In the genomic region with DNA sequence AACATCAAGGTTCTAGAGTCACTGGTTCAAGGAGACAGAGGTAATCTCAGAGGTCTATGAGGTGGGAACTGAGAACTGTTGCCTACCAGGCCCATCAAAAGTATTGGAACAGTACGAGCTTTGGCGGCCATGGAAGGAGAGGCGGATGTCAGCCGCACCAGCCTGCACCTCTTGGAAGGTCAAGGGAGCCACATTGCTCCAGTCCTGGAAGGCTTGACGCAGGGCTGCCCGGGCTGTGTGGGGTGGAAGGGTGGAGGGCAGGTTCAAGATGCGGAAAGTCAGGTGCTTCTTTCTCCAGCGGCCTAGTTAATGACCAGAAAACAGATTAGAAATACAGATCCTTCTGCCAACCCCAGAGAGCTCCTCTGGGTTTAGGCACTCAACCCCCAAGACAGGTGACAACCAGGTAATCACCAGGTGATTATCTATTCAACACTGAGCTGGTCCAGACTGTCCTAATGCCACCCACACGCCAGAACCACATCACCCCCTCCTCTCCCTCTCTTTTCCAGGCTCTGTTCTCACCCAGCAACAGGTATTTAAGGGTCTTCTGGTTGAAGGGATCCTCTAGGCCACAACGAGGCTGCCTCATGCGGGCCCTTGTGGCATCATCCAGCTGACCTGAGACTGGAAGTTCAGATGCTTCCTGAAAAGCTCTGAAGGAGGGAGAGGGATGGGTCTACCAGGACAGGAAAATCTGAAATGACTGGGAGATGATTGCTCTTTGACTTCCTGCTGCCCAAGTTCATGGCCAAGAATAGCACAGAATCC, we compare ENCODE assay signal across 24 cellular contexts. TPM values are rescaled to one million over a fixed set of nuclear protein-coding genes. Genes with fewer than 3 reads are reported as not detected.
"Had no signal": no experiment of that assay in that cellular context is flagged by ENCODE, and none has a peak within 500 bp of the region (broad histone marks: within the 10 kb centered on the region; RNA-seq: fewer than 3 reads in every experiment).

No MANE protein-coding gene starts in this region.

- H3K9me3 Mint-ChIP-seq: activated naive CD4-positive, alpha-beta T cell treated with anti-CD3 and anti-CD28 coated beads, Interleukin-2, amount 50 U/mL, for 24 hours; natural killer cell treated with Interleukin-12 subunit alpha and Interleukin-12 subunit beta and Interleukin-15 and Interleukin-18, amount 100 ng/mL, for 72 hours had no signal

- DNase-seq: activated CD4-positive, alpha-beta T cell treated with anti-CD3 and anti-CD28 coated beads for 4 hours; activated CD4-positive, alpha-beta T cell treated with anti-CD3 and anti-CD28 coated beads, Interleukin-2, amount 50 U/mL, for 48 hours; activated CD4-positive, CD25-positive, alpha-beta regulatory T cell; activated gamma-delta T cell; activated T-cell treated with anti-CD3 and anti-CD28 coated beads, Interleukin-2, amount 50 U/mL, for 48 hours; caudate nucleus; dermis blood vessel endothelial cell; effector memory CD4-positive, alpha-beta T cell; gastrocnemius medialis; hypothalamus; left ventricle myocardium superior; mammary epithelial cell; spleen; stimulated activated CD4-positive, alpha-beta T cell treated with anti-CD3 and anti-CD28 coated beads, Interleukin-4, amount 100 ng/mL, for 1 hour; stimulated activated naive CD4-positive, alpha-beta T cell treated with Interleukin-2 at 50 U/mL for 16 hours; T-helper 17 cell had no signal

- H3K27me3 ChIP-seq: neutrophil, ovary, spleen had no signal

- H3K27me3 Mint-ChIP-seq: activated naive CD4-positive, alpha-beta T cell treated with anti-CD3 and anti-CD28 coated beads, Interleukin-2, amount 50 U/mL, for 24 hours; T-helper 17 cell had no signal

- H3K4me3 Mint-ChIP-seq: activated naive CD4-positive, alpha-beta T cell treated with anti-CD3 and anti-CD28 coated beads, Interleukin-2, amount 50 U/mL, for 24 hours; natural killer cell treated with Interleukin-12 subunit alpha and Interleukin-12 subunit beta and Interleukin-15 and Interleukin-18, amount 100 ng/mL, for 72 hours; T-helper 17 cell had no signal

- ATAC-seq: esophagus mucosa; gastrocnemius medialis; left ventricle myocardium superior; natural killer cell treated with Interleukin-12 subunit alpha and Interleukin-12 subunit beta and Interleukin-15 and Interleukin-18, amount 100 ng/mL, for 72 hours; T-helper 17 cell had no signal

- H3K9me3 ChIP-seq: gastrocnemius medialis, neutrophil, ovary, prostate gland, spleen, tibial artery had no signal

- H3K36me3 Mint-ChIP-seq: activated naive CD4-positive, alpha-beta T cell treated with anti-CD3 and anti-CD28 coated beads, Interleukin-2, amount 50 U/mL, for 24 hours; brain; natural killer cell treated with Interleukin-12 subunit alpha and Interleukin-12 subunit beta and Interleukin-15 and Interleukin-18, amount 100 ng/mL, for 72 hours had no signal

- H3K27ac Mint-ChIP-seq: brain; natural killer cell treated with Interleukin-12 subunit alpha and Interleukin-12 subunit beta and Interleukin-15 and Interleukin-18, amount 100 ng/mL, for 72 hours; T-helper 17 cell had no signal

- H3K4me3 ChIP-seq: gastrocnemius medialis, prostate gland, tibial artery had no signal

- H3K27ac ChIP-seq: gastrocnemius medialis, neutrophil, ovary, prostate gland, tibial artery had no signal

- H3K36me3 ChIP-seq: gastrocnemius medialis, neutrophil, ovary, prostate gland, tibial artery had no signal

- H3K4me1 ChIP-seq: gastrocnemius medialis, prostate gland, tibial artery had no signal

RNA-seq across cellular contexts. Expression of a gene that starts 2.0 kb away (rescaled TPM):
- total RNA-seq: T-helper 17 cell had no signal
